11 cellular contexts compared by ENCODE assay signal in genomic region chr2:85680707-85681353, GRCh38. TPM values are rescaled to one million over a fixed set of nuclear protein-coding genes. Genes with fewer than 3 reads are reported as not detected.
DNase-seq lines count a peak whose midpoint lies in the region; ATAC-seq and TF ChIP-seq lines count a peak whose summit lies in the region.
"Had no signal": no experiment of that assay in that cellular context is flagged by ENCODE, and none has a peak within 500 bp of the region (broad histone marks: within the 10 kb centered on the region; RNA-seq: fewer than 3 reads in every experiment).

No MANE protein-coding gene starts in this region.

- no peaks in the 10 kb centered on the region for H4K20me1 ChIP-seq in GM23248 (ENCODE audit: insufficient read depth)

- H3K79me2 ChIP-seq in GM23248 (ENCODE audit: insufficient read depth), result no peaks in the 10 kb centered on the region

- no peak overlapping the region for H3K4me3 ChIP-seq in BE2C (ENCODE audit: low read depth, low read length)
- no peak overlapping the region for H3K4me3 ChIP-seq in GM23248
- H3K4me3 ChIP-seq in lower lobe of right lung, result no peak overlapping the region

- in situ Hi-C loops in GM23248 (cut with MboI), result no loop called here

- no peaks in the 10 kb centered on the region for H3K9me3 Mint-ChIP-seq in activated T-helper 17 cell treated with anti-CD3 and anti-CD28 coated beads, Interleukin-2, amount 50 U/mL, for 72 hours

- no peaks in the 10 kb centered on the region for H3K9me2 ChIP-seq in GM23248 (ENCODE audit: insufficient read depth)

- H3K4me3 Mint-ChIP-seq in activated T-helper 17 cell treated with anti-CD3 and anti-CD28 coated beads, Interleukin-2, amount 50 U/mL, for 72 hours, result peak overlapping the region; percentile 55

- H3K4me1 Mint-ChIP-seq in activated T-helper 17 cell treated with anti-CD3 and anti-CD28 coated beads, Interleukin-2, amount 50 U/mL, for 72 hours, result peaks cover 5% of the 10 kb centered on the region

- H3K9me3 ChIP-seq in BE2C (no peaks in the 10 kb centered on the region), GM23248 (ENCODE audit: low read depth) (no peaks in the 10 kb centered on the region), lower lobe of right lung (no peaks in the 10 kb centered on the region)

- WGBS in GM23248 (ENCODE audit: low coverage in 1 of 2, low lambda C conversion rate in 2 of 2, missing lambda C conversion rate in 2 of 2), 2 experiments, result 40 to 42% methylated on average over 2 of the region's 2 CpGs

- TF ChIP-seq CTCF in BE2C (IDR thresholded peaks at IDR 0.05; ENCODE audit: low read depth, low read length) (no peak), lower lobe of right lung (IDR thresholded peaks at IDR 0.05) (no peak), GM20000 (IDR thresholded peaks at IDR 0.05; ENCODE audit: extremely low read depth, missing control alignments) (no peak)

- DNase-seq in BE2C, result peak; percentile 31
- DNase-seq in GM23248, result peak; percentile 33
- no peak for DNase-seq in lower lobe of right lung
- no peak for DNase-seq in GM20000 (ENCODE audit: low spot score)
- DNase-seq in DMS153 (lab: John Stamatoyannopoulos, UW), result no peak
- DNase-seq: mesendoderm, NCI-H146 had no signal

- H3K27ac ChIP-seq in GM23248, result no peak overlapping the region
- H3K27ac ChIP-seq in lower lobe of right lung, result peak overlapping the region; percentile 77

- H3K9ac ChIP-seq in GM23248, result no peak overlapping the region

- H3K27me3 ChIP-seq in BE2C, result no peaks in the 10 kb centered on the region
- no peaks in the 10 kb centered on the region for H3K27me3 ChIP-seq in GM23248 (replicated peaks; ENCODE audit: insufficient read depth)
- H3K27me3 ChIP-seq in lower lobe of right lung (ENCODE audit: low read depth), result no peaks in the 10 kb centered on the region

- no peaks in the 10 kb centered on the region for H3K4me1 ChIP-seq in BE2C
- H3K4me1 ChIP-seq in GM23248 (ENCODE audit: insufficient read depth), result peaks cover 18% of the 10 kb centered on the region; the same call in 1 of the 2 replicates
- peaks cover 39% of the 10 kb centered on the region for H3K4me1 ChIP-seq in lower lobe of right lung

- intact Hi-C loops in lower lobe of right lung (cut with DNase I), result no loop called here

- peaks cover 18% of the 10 kb centered on the region; the same call in 1 of the 2 replicates for H3F3A ChIP-seq in GM23248 (ENCODE audit: insufficient read depth)

- H3K27me3 Mint-ChIP-seq in activated T-helper 17 cell treated with anti-CD3 and anti-CD28 coated beads, Interleukin-2, amount 50 U/mL, for 72 hours, result no peaks in the 10 kb centered on the region

- H3K27ac Mint-ChIP-seq in activated T-helper 17 cell treated with anti-CD3 and anti-CD28 coated beads, Interleukin-2, amount 50 U/mL, for 72 hours, result peak overlapping the region; percentile 68

- H2AFZ ChIP-seq in GM23248, result no peak overlapping the region

- no peaks in the 10 kb centered on the region for H3K36me3 Mint-ChIP-seq in activated T-helper 17 cell treated with anti-CD3 and anti-CD28 coated beads, Interleukin-2, amount 50 U/mL, for 72 hours (ENCODE audit: low read depth)

- no peaks in the 10 kb centered on the region for H3K36me3 ChIP-seq in BE2C
- H3K36me3 ChIP-seq in GM23248 (ENCODE audit: low read depth), result no peaks in the 10 kb centered on the region
- H3K36me3 ChIP-seq in lower lobe of right lung, result no peaks in the 10 kb centered on the region

- no peak overlapping the region for H3K4me2 ChIP-seq in GM23248 (ENCODE audit: unreplicated experiment)

- ATAC-seq in activated T-helper 17 cell treated with anti-CD3 and anti-CD28 coated beads, Interleukin-2, amount 50 U/mL, for 72 hours (replicated peaks), result peak; percentile 68
- ATAC-seq in lower lobe of right lung (no peak), GM21717 (IDR thresholded peaks at IDR 0.05; ENCODE audit: unreplicated experiment) (no peak), HG03175 (IDR thresholded peaks at IDR 0.05; ENCODE audit: unreplicated experiment) (no peak)

RNA-seq across cellular contexts. Expression of gene SFTPB, which starts 12.8 kb away (rescaled TPM):
- not detected for polyA plus RNA-seq in BE2C (2012; ENCODE audit: insufficient read depth, insufficient read length, low read depth)
- total RNA-seq in GM23248 (2014; rRNA removed; shearing (Covaris generic)), result not detected in 2 replicates
- not detected in 2 replicates for polyA plus RNA-seq in GM23248 (2016; fragmentation: Nextera tagmentation; extraction: Ambion mirVana)
- total RNA-seq in activated T-helper 17 cell treated with anti-CD3 and anti-CD28 coated beads, Interleukin-2, amount 50 U/mL, for 72 hours, result not detected
- 12,584 TPM for total RNA-seq in lower lobe of right lung
- total RNA-seq: Daoy had no signal

RNA-seq across cellular contexts. Expression of gene GNLY, which starts 13.3 kb away (rescaled TPM):
- polyA plus RNA-seq in BE2C (2012; ENCODE audit: insufficient read depth, insufficient read length, low read depth), result 1.0 TPM
- not detected in 2 replicates for total RNA-seq in GM23248 (2014; rRNA removed; shearing (Covaris generic))
- not detected in 2 replicates for polyA plus RNA-seq in GM23248 (2016; fragmentation: Nextera tagmentation; extraction: Ambion mirVana)
- total RNA-seq in activated T-helper 17 cell treated with anti-CD3 and anti-CD28 coated beads, Interleukin-2, amount 50 U/mL, for 72 hours, result 10 to 100 TPM; 10.6 to 32.4 TPM
- 21.5 TPM for total RNA-seq in lower lobe of right lung
- total RNA-seq: Daoy had no signal

Comparison
In these comparisons a context has a peak if more than half of its experiments do, and no peak if none do; other contexts are left out.
1. DNase-seq: peak in BE2C (single experiment) and GM23248 (single experiment); none in lower lobe of right lung (single experiment), GM20000 (single experiment) and DMS153 (single experiment).
2. RNA of gene SFTPB, which starts 12.8 kb away (total RNA-seq): 12,584 TPM in lower lobe of right lung (single experiment); not detected in activated T-helper 17 cell treated with anti-CD3 and anti-CD28 coated beads, Interleukin-2, amount 50 U/mL, for 72 hours and not detected in GM23248; every median in the first group is over 1,000 times any median in the second.
3. RNA of gene GNLY, which starts 13.3 kb away (total RNA-seq): 10.6 to 32.4 TPM in activated T-helper 17 cell treated with anti-CD3 and anti-CD28 coated beads, Interleukin-2, amount 50 U/mL, for 72 hours and 21.5 TPM in lower lobe of right lung (single experiment); not detected in GM23248; every median in the first group is over 10 times any median in the second.